Comparison of ENCODE assay signal across 16 cellular contexts in genomic region chr12:80821513-80822000, GRCh38.
DNase-seq lines count a peak whose midpoint lies in the region; ATAC-seq lines count a peak whose summit lies in the region.
"Had no signal": no experiment of that assay in that cellular context is flagged by ENCODE, and none has a peak within 500 bp of the region (broad histone marks: within the 10 kb centered on the region; RNA-seq: fewer than 3 reads in every experiment).

No MANE protein-coding gene starts in this region.

- peak; percentile 5 for DNase-seq in NCI-H146 (lab: John Stamatoyannopoulos, UW)
- no peak for DNase-seq in NCI-H146 treated with DMSO at 0.1 percent for 48 hours (lab: John Stamatoyannopoulos, UW; ENCODE audit: unreplicated experiment)
- peak; percentile 87 for DNase-seq in NCI-H510A (lab: John Stamatoyannopoulos, UW)
- peak; percentile 14 to 30 for DNase-seq in left colon
- DNase-seq in germinal center (ENCODE audit: low spot score) = no peak
- DNase-seq in naive thymus-derived CD8-positive, alpha-beta T cell = no peak
- DNase-seq: activated CD4-positive, alpha-beta T cell treated with anti-CD3 and anti-CD28 coated beads for 48 hours; amygdala; Calu3; GOT3; mesenchymal stem cell; NCI-H2029; PC-3 had no signal

- peaks cover 0 to 6% (median 2%) of the 10 kb centered on the region in 9 donors for H3K9me3 Mint-ChIP-seq in naive thymus-derived CD8-positive, alpha-beta T cell

- intact Hi-C loops in left colon (cut with DNase I, micrococcal nuclease) = no loop called here

- ATAC-seq in HG02759 (IDR thresholded peaks at IDR 0.05; ENCODE audit: unreplicated experiment) (peak; percentile 38), left colon (no peak), GM21390 (IDR thresholded peaks at IDR 0.05; ENCODE audit: unreplicated experiment) (no peak)
- ATAC-seq in naive thymus-derived CD8-positive, alpha-beta T cell = no peak
- ATAC-seq: esophagus mucosa, PC-3 had no signal

- H3K4me1 Mint-ChIP-seq in naive thymus-derived CD8-positive, alpha-beta T cell = no peaks in the 10 kb centered on the region

- H3K27me3 Mint-ChIP-seq in naive thymus-derived CD8-positive, alpha-beta T cell = no peaks in the 10 kb centered on the region

- H3K36me3 Mint-ChIP-seq in naive thymus-derived CD8-positive, alpha-beta T cell = no peaks in the 10 kb centered on the region

- no peak overlapping the region for H3K4me3 Mint-ChIP-seq in naive thymus-derived CD8-positive, alpha-beta T cell

- no peak overlapping the region for H3K27ac Mint-ChIP-seq in naive thymus-derived CD8-positive, alpha-beta T cell

- POLR2A ChIA-PET in naive thymus-derived CD8-positive, alpha-beta T cell (lab: Charles Lee) = no interaction called here

Comparison
In these comparisons a context has a peak if more than half of its experiments do, and no peak if none do; other contexts are left out.
1. DNase-seq: peak in NCI-H146 (single experiment), NCI-H510A (single experiment) and left colon (2 of 2); none in NCI-H146 treated with DMSO at 0.1 percent for 48 hours (single experiment), germinal center (single experiment) and naive thymus-derived CD8-positive, alpha-beta T cell (0 of 10).